In genomic region chr11:27816200-27816599, GRCh38 we compare ENCODE assay signal across 24 cellular contexts.
DNase-seq lines count a peak whose midpoint lies in the region; ATAC-seq, FAIRE-seq and TF ChIP-seq lines count a peak whose summit lies in the region.
"Had no signal": no experiment of that assay in that cellular context is flagged by ENCODE, and none has a peak within 500 bp of the region (broad histone marks: within the 10 kb centered on the region; RNA-seq: fewer than 3 reads in every experiment).

No MANE protein-coding gene starts in this region.

- no peaks in the 10 kb centered on the region for H3K9me3 ChIP-seq in A549
- H3K9me3 ChIP-seq in IMR-90 (ENCODE audit: control insufficient read depth, insufficient read depth, low read length), result no peaks in the 10 kb centered on the region
- H3K9me3 ChIP-seq: BLaER1 treated with 17β-estradiol and CSF1 and Interleukin-3, amounts not matched to agents 10 nM and 100 nM; Caco-2 had no signal

- H3K56ac ChIP-seq in IMR-90 (ENCODE audit: extremely low read depth, insufficient read depth, low read length), result no peak overlapping the region

- CTCF ChIA-PET in A549 (lab: Yijun Ruan, JAX) (no interaction called here), IMR-90 (lab: Yijun Ruan, JAX) (no interaction called here)

- H4K5ac ChIP-seq in IMR-90 (ENCODE audit: low read depth, low read length), result no peak overlapping the region

- no peaks in the 10 kb centered on the region for H3K79me2 ChIP-seq in GM23338 (replicated peaks; ENCODE audit: insufficient read depth)

- dilution Hi-C loops in IMR-90 (cut with HindIII; ENCODE audit: low sequenced_read_pairs, unreplicated experiment), result no loop called here

- no peaks in the 10 kb centered on the region for H3K36me3 Mint-ChIP-seq in GM23338 (ENCODE audit: low read depth)
- H3K36me3 Mint-ChIP-seq: CD8-positive, alpha-beta memory T cell had no signal

- H3K4ac ChIP-seq in IMR-90 (ENCODE audit: low read depth, low read length), result no peak overlapping the region

- in situ Hi-C loops in IMR-90 (cut with MboI; ENCODE audit: low sequenced_read_pairs), result no loop called here

- no peak overlapping the region for H2AK9ac ChIP-seq in IMR-90 (replicated peaks; ENCODE audit: low read depth, low read length, poor library complexity)

- H3K4me3 ChIP-seq in A549 (no peak overlapping the region), GM23338 (no peak overlapping the region), IMR-90 (ENCODE audit: insufficient read depth, low read depth, low read length) (no peak overlapping the region)
- H3K4me3 ChIP-seq: BLaER1 treated with 17β-estradiol and CSF1 and Interleukin-3, amounts not matched to agents 10 nM and 100 nM; GM12878 had no signal

- H3K27me3 ChIP-seq in GM23338 (ENCODE audit: insufficient read depth) (no peaks in the 10 kb centered on the region), IMR-90 (ENCODE audit: control insufficient read depth, insufficient read depth, low read length) (no peaks in the 10 kb centered on the region)
- H3K27me3 ChIP-seq: BLaER1 treated with 17β-estradiol and CSF1 and Interleukin-3, amounts not matched to agents 10 nM and 100 nM had no signal

- H3K9ac ChIP-seq in IMR-90 (ENCODE audit: low read depth, low read length), result no peak overlapping the region
- H3K9ac ChIP-seq: BLaER1 treated with 17β-estradiol and CSF1 and Interleukin-3, amounts not matched to agents 10 nM and 100 nM had no signal

- no peaks in the 10 kb centered on the region for H3K27me3 Mint-ChIP-seq in GM23338 (ENCODE audit: insufficient read depth, low read depth, poor library complexity)
- H3K27me3 Mint-ChIP-seq: CD8-positive, alpha-beta memory T cell had no signal

- peaks cover 6% of the 10 kb centered on the region; the same call in 1 of the 2 replicates for H3K9me2 ChIP-seq in GM23338 (ENCODE audit: insufficient read depth)

- DNase-seq in A549 (ENCODE audit: low read depth in 1 of 2, low spot score in 1 of 2), result no peak
- no peak for DNase-seq in GM23338 (ENCODE audit: low spot score)
- no peak for DNase-seq in IMR-90
- DNase-seq in COR-L47 (lab: John Stamatoyannopoulos, UW), result no peak
- no peak for DNase-seq in NCI-H345 treated with DMSO at 0.1 percent for 48 hours (lab: John Stamatoyannopoulos, UW; ENCODE audit: unreplicated experiment)
- no peak for DNase-seq in stimulated activated naive CD4-positive, alpha-beta T cell (lab: John Stamatoyannopoulos, UW)
- DNase-seq: 8988T; AML-193; Caco-2; Calu3; CD4-positive, alpha-beta T cell; CD8-positive, alpha-beta memory T cell; DMS79; DND-41; EL; GDM1 had no signal

- H4K20me1 ChIP-seq in GM23338 (replicated peaks; ENCODE audit: insufficient read depth) (no peaks in the 10 kb centered on the region), IMR-90 (ENCODE audit: insufficient read depth, low read length) (no peaks in the 10 kb centered on the region)
- H4K20me1 ChIP-seq: BLaER1 treated with 17β-estradiol and CSF1 and Interleukin-3, amounts not matched to agents 10 nM and 100 nM had no signal

- H3K18ac ChIP-seq in IMR-90 (ENCODE audit: low read depth, low read length), result no peak overlapping the region

- no peak for TF ChIP-seq POLR2A in A549 (IDR thresholded peaks at IDR 0.05; ENCODE audit: low read length)
- no peak for TF ChIP-seq POLR2A in IMR-90 (IDR thresholded peaks at IDR 0.05; ENCODE audit: low read depth, low read length)

- no peak overlapping the region for H4K91ac ChIP-seq in IMR-90 (ENCODE audit: insufficient read depth, low read depth, low read length)

- H3F3A ChIP-seq in GM23338 (replicated peaks; ENCODE audit: low read depth), result no peaks in the 10 kb centered on the region

- no peak for ATAC-seq in A549
- no peak for ATAC-seq in GM23338
- no peak for ATAC-seq in IMR-90 (ENCODE audit: low read depth)
- ATAC-seq: GM12878 had no signal

- no peaks in the 10 kb centered on the region for H3K9me3 Mint-ChIP-seq in GM23338
- H3K9me3 Mint-ChIP-seq: CD4-positive, alpha-beta T cell had no signal

- H3K23ac ChIP-seq in IMR-90 (ENCODE audit: low read depth, low read length), result no peak overlapping the region

- H3K27ac ChIP-seq in A549 (no peak overlapping the region), GM23338 (ENCODE audit: low read depth) (no peak overlapping the region), IMR-90 (ENCODE audit: insufficient read depth, low read length) (no peak overlapping the region)
- H3K27ac ChIP-seq: BLaER1 treated with 17β-estradiol and CSF1 and Interleukin-3, amounts not matched to agents 10 nM and 100 nM; C4-2B had no signal

- H3K9me1 ChIP-seq in IMR-90 (ENCODE audit: insufficient read depth, low read length), result no peaks in the 10 kb centered on the region

- WGBS in A549 (ENCODE audit: missing lambda C conversion rate), result 69% methylated on average over 1 of the region's 1 CpG
- no CpG with 5 or more reads among the region's 1 CpG for WGBS in IMR-90 (ENCODE audit: extremely low coverage in 2 of 2, insufficient read length in 1 of 2), 2 experiments

- no peak overlapping the region for H2BK20ac ChIP-seq in IMR-90 (ENCODE audit: low read depth, low read length)

- H3K4me2 ChIP-seq in A549 (no peak overlapping the region), GM23338 (no peak overlapping the region), IMR-90 (ENCODE audit: low read depth, low read length) (no peak overlapping the region)
- H3K4me2 ChIP-seq: BLaER1 treated with 17β-estradiol and CSF1 and Interleukin-3, amounts not matched to agents 10 nM and 100 nM had no signal

- no peak for TF ChIP-seq EP300 in A549 (IDR thresholded peaks at IDR 0.05)

- no peak overlapping the region for H3K27ac Mint-ChIP-seq in GM23338
- H3K27ac Mint-ChIP-seq: B cell; CD4-positive, alpha-beta T cell; CD8-positive, alpha-beta memory T cell had no signal

- H3K4me1 ChIP-seq in A549, result peaks cover 3% of the 10 kb centered on the region; the same call in 1 of the 3 replicates
- H3K4me1 ChIP-seq in GM23338 (ENCODE audit: insufficient read depth), result no peaks in the 10 kb centered on the region
- H3K4me1 ChIP-seq in IMR-90 (ENCODE audit: control insufficient read depth, insufficient read depth, low read length), result peaks cover 5% of the 10 kb centered on the region; the same call in 1 of the 2 replicates
- H3K4me1 ChIP-seq: BLaER1 treated with 17β-estradiol and CSF1 and Interleukin-3, amounts not matched to agents 10 nM and 100 nM; Caco-2 had no signal

- no peaks in the 10 kb centered on the region for H3K4me1 Mint-ChIP-seq in GM23338
- H3K4me1 Mint-ChIP-seq: B cell; CD8-positive, alpha-beta memory T cell had no signal

- no peak overlapping the region for H3K14ac ChIP-seq in IMR-90 (replicated peaks; ENCODE audit: low read depth, low read length)

- H2AFZ ChIP-seq in GM23338 (peak overlapping the region; percentile 14; the same call in 1 of the 2 replicates), IMR-90 (replicated peaks; ENCODE audit: low read length, poor library complexity) (no peak overlapping the region)

- no peak overlapping the region for H2AK5ac ChIP-seq in IMR-90 (ENCODE audit: low read depth, low read length)

- H2BK15ac ChIP-seq in IMR-90 (ENCODE audit: low read depth, low read length), result no peak overlapping the region

- FAIRE-seq in A549 (lab: Jason Lieb, UNC), result no peak
- FAIRE-seq: A204.1, D721Med, GM12878, GM12892, GM18507 had no signal

- POLR2A ChIA-PET in A549 (lab: Yijun Ruan, JAX) (no interaction called here), IMR-90 (lab: Charles Lee; ENCODE audit: unreplicated experiment) (interaction anchor here (0.7 kb wide), 1 partner anchor 118 kb away, joined by 3 read pairs; no protein-coding TSS in a partner anchor)

- BruUV-seq in IMR-90 (replicated peaks; lab: Mats Ljungman, UMichigan), result no TSS peak

- H3K36me3 ChIP-seq in GM23338 (ENCODE audit: insufficient read depth) (no peaks in the 10 kb centered on the region), IMR-90 (ENCODE audit: control insufficient read depth, insufficient read depth, low read length) (no peaks in the 10 kb centered on the region)
- H3K36me3 ChIP-seq: BLaER1 treated with 17β-estradiol and CSF1 and Interleukin-3, amounts not matched to agents 10 nM and 100 nM had no signal

- no peak overlapping the region for H2BK5ac ChIP-seq in IMR-90 (ENCODE audit: low read depth, low read length, poor library complexity, severe bottlenecking)

- intact Hi-C loops in IMR-90 (cut with micrococcal nuclease), result no loop called here

- no peak overlapping the region for H2BK120ac ChIP-seq in IMR-90 (ENCODE audit: low read depth, low read length)

- no peak overlapping the region for H4K8ac ChIP-seq in IMR-90 (ENCODE audit: low read depth in 2 of 2, low read length in 2 of 2)

- TF ChIP-seq RAD21 in A549 (conservative IDR thresholded peaks at IDR 0.05 in 1 of 2, IDR thresholded peaks at IDR 0.05 in 1 of 2) (no peak), IMR-90 (IDR thresholded peaks at IDR 0.05; ENCODE audit: low read length) (no peak)

- H3K4me3 Mint-ChIP-seq in GM23338, result no peak overlapping the region
- H3K4me3 Mint-ChIP-seq: B cell; CD4-positive, alpha-beta T cell; CD8-positive, alpha-beta memory T cell had no signal

- TF ChIP-seq CTCF in A549 (IDR thresholded peaks at IDR 0.05), result no peak
- no peak for TF ChIP-seq CTCF in GM23338 (conservative IDR thresholded peaks at IDR 0.05; ENCODE audit: low read depth in 2 of 2)
- TF ChIP-seq CTCF in IMR-90 (conservative IDR thresholded peaks at IDR 0.05; ENCODE audit: low read depth, low read length), result no peak

- H3K79me1 ChIP-seq in IMR-90 (ENCODE audit: low read depth in 1 of 2, low read length in 2 of 2), result no peaks in the 10 kb centered on the region

TF ChIP-seq in A549, 52 proteins besides CTCF, POLR2A, EP300 and RAD21 (continues in another document):
- TF ChIP-seq ZC3H11A (IDR thresholded peaks at IDR 0.05) (no peak), BHLHE40 (IDR thresholded peaks at IDR 0.05; ENCODE audit: low read depth, low read length) (no peak)

TF ChIP-seq in IMR-90, 13 proteins besides CTCF, POLR2A, EP300 and RAD21 (continues in another document):
- no peak for TF ChIP-seq ELK1 (IDR thresholded peaks at IDR 0.05; ENCODE audit: borderline replicate concordance, low read depth, low read length)
- TF ChIP-seq FOS (IDR thresholded peaks at IDR 0.05; ENCODE audit: low read depth, low read length), result no peak
- no peak for TF ChIP-seq RCOR1 (IDR thresholded peaks at IDR 0.05; ENCODE audit: insufficient replicate concordance, low read length)
- no peak for TF ChIP-seq SMC3 (IDR thresholded peaks at IDR 0.05; ENCODE audit: low read depth, low read length)
